ENCODE assay signal across 10 cellular contexts in the genomic region with DNA sequence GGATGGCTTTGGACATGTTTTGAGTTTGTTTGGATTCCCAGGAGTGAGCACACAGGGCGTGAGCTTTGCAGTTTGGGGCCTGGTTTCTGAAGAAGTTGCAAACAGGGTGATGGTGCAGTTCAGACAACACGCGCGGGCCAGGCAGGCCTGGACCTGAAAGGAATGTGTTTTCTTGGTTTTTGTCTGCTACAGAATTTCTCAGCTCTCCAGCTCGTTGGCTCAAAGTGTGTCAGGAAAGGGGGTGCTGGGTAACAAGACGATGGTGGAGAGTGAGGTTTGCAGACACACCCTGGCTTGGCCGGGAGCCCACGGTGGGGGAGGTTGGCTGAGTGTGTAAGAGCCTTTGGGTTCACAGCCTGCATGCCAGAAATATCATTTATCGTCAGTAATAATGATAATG.
DNase-seq lines count a peak whose midpoint lies in the region; ATAC-seq, FAIRE-seq and TF ChIP-seq lines count a peak whose summit lies in the region.
"Had no signal": no experiment of that assay in that cellular context is flagged by ENCODE, and none has a peak within 500 bp of the region (broad histone marks: within the 10 kb centered on the region; RNA-seq: fewer than 3 reads in every experiment).

No MANE protein-coding gene starts in this region.

- CTCF ChIA-PET in A549 (lab: Yijun Ruan, JAX) (interaction anchor here (1.0 to 1.9 kb wide), 5 partner anchors 11 to 249 kb away, joined by 3 to 10 read pairs (median 3); no protein-coding TSS in a partner anchor), IMR-90 (lab: Yijun Ruan, JAX) (interaction anchor here (1.1 kb wide), 1 partner anchor 8 kb away, joined by 3 read pairs; no protein-coding TSS in a partner anchor)

- H3K4ac ChIP-seq in IMR-90 (ENCODE audit: low read depth, low read length), result peak overlapping the region; percentile 58; the same call in 1 of the 2 replicates

- dilution Hi-C loops in IMR-90 (cut with HindIII; ENCODE audit: low sequenced_read_pairs, unreplicated experiment), result no loop called here

- 0 out of 2 replicates have a peak overlapping the region, but pooled peaks have one; percentile 37 for H3K14ac ChIP-seq in IMR-90 (replicated peaks; ENCODE audit: low read depth, low read length)

- H3K36me3 ChIP-seq in IMR-90 (ENCODE audit: control insufficient read depth, insufficient read depth, low read length), result 0 out of 2 replicates have a peak, but pooled peaks cover 2% of the 10 kb centered on the region

- peaks cover 58% of the 10 kb centered on the region for H4K20me1 ChIP-seq in IMR-90 (ENCODE audit: insufficient read depth, low read length)

- POLR2A ChIA-PET in A549 (lab: Yijun Ruan, JAX), result no interaction called here
- POLR2A ChIA-PET in IMR-90 (lab: Charles Lee; ENCODE audit: unreplicated experiment), result no interaction called here

- H3K4me3 ChIP-seq in A549 (no peak overlapping the region), IMR-90 (ENCODE audit: insufficient read depth, low read depth, low read length) (no peak overlapping the region)

- H2AK9ac ChIP-seq in IMR-90 (replicated peaks; ENCODE audit: low read depth, low read length, poor library complexity), result no peak overlapping the region

- H4K91ac ChIP-seq in IMR-90 (ENCODE audit: insufficient read depth, low read depth, low read length), result no peak overlapping the region; the same call in 1 of the 2 replicates

- H2AFZ ChIP-seq in IMR-90 (replicated peaks; ENCODE audit: low read length, poor library complexity), result no peak overlapping the region

- H3K27ac ChIP-seq in A549 (peak overlapping the region; percentile 61 to 79), IMR-90 (ENCODE audit: insufficient read depth, low read length) (peak overlapping the region; percentile 3; the same call in 1 of the 2 replicates)

- H3K18ac ChIP-seq in IMR-90 (ENCODE audit: low read depth, low read length), result peak overlapping the region; percentile 38; the same call in 1 of the 2 replicates

- H3K27me3 Mint-ChIP-seq in effector memory CD8-positive, alpha-beta T cell, result no peaks in the 10 kb centered on the region
- no peaks in the 10 kb centered on the region for H3K27me3 Mint-ChIP-seq in natural killer cell treated with Interleukin-12 subunit alpha and Interleukin-12 subunit beta and Interleukin-15 and Interleukin-18, amount 100 ng/mL, for 72 hours
- H3K27me3 Mint-ChIP-seq: activated naive CD8-positive, alpha-beta T cell had no signal

- peak overlapping the region; percentile 1 for H2BK5ac ChIP-seq in IMR-90 (ENCODE audit: low read depth, low read length, poor library complexity, severe bottlenecking)

- in situ Hi-C loops in IMR-90 (cut with MboI; ENCODE audit: low sequenced_read_pairs), result no loop called here

- peak overlapping the region; percentile 67 for H3K4me2 ChIP-seq in A549
- 0 out of 2 replicates have a peak overlapping the region, but pooled peaks have one; percentile 34 for H3K4me2 ChIP-seq in IMR-90 (ENCODE audit: low read depth, low read length)

- H3K9me3 ChIP-seq in A549 (no peaks in the 10 kb centered on the region), IMR-90 (ENCODE audit: control insufficient read depth, insufficient read depth, low read length) (no peaks in the 10 kb centered on the region)

- H2BK20ac ChIP-seq in IMR-90 (ENCODE audit: low read depth, low read length), result peak overlapping the region; percentile 4; the same call in 1 of the 2 replicates

- no peak overlapping the region for H2AK5ac ChIP-seq in IMR-90 (ENCODE audit: low read depth, low read length)

- ATAC-seq in A549 (peak in 1 of 2 experiments; percentile 13; a peak in 1 of 6 replicates), IMR-90 (ENCODE audit: low read depth) (peak; percentile 58), HG03571 (IDR thresholded peaks at IDR 0.05; ENCODE audit: unreplicated experiment) (no peak)
- peak; percentile 7 for ATAC-seq in effector memory CD8-positive, alpha-beta T cell (replicated peaks)
- ATAC-seq in natural killer cell treated with Interleukin-12 subunit alpha and Interleukin-12 subunit beta and Interleukin-15 and Interleukin-18, amount 100 ng/mL, for 72 hours, result no peak

- H3K4me1 ChIP-seq in A549 (peaks cover 100% of the 10 kb centered on the region), IMR-90 (ENCODE audit: control insufficient read depth, insufficient read depth, low read length) (peaks cover 14% of the 10 kb centered on the region)

- H3K27ac Mint-ChIP-seq in effector memory CD8-positive, alpha-beta T cell, result peak overlapping the region; percentile 97 to 100
- H3K27ac Mint-ChIP-seq in natural killer cell treated with Interleukin-12 subunit alpha and Interleukin-12 subunit beta and Interleukin-15 and Interleukin-18, amount 100 ng/mL, for 72 hours, result peak overlapping the region; percentile 59 to 87
- H3K27ac Mint-ChIP-seq: activated naive CD8-positive, alpha-beta T cell had no signal

- TF ChIP-seq CTCF in A549 (IDR thresholded peaks at IDR 0.05) (no peak), IMR-90 (conservative IDR thresholded peaks at IDR 0.05; ENCODE audit: low read depth, low read length) (no peak)

- H3K9me3 Mint-ChIP-seq in effector memory CD8-positive, alpha-beta T cell, result no peaks in the 10 kb centered on the region
- H3K9me3 Mint-ChIP-seq in natural killer cell treated with Interleukin-12 subunit alpha and Interleukin-12 subunit beta and Interleukin-15 and Interleukin-18, amount 100 ng/mL, for 72 hours, result no peaks in the 10 kb centered on the region

- no peak overlapping the region; the same call in 1 of the 2 replicates for H3K9ac ChIP-seq in IMR-90 (ENCODE audit: low read depth, low read length)

- H3K79me1 ChIP-seq in IMR-90 (ENCODE audit: low read depth in 1 of 2, low read length in 2 of 2), result peaks cover 35 to 78% of the 10 kb centered on the region in 2 experiments

- intact Hi-C loops in IMR-90 (cut with micrococcal nuclease), result no loop called here

- H3K36me3 Mint-ChIP-seq in effector memory CD8-positive, alpha-beta T cell (ENCODE audit: insufficient read depth), result peaks cover 33% of the 10 kb centered on the region
- H3K36me3 Mint-ChIP-seq in natural killer cell treated with Interleukin-12 subunit alpha and Interleukin-12 subunit beta and Interleukin-15 and Interleukin-18, amount 100 ng/mL, for 72 hours, result no peaks in the 10 kb centered on the region

- TF ChIP-seq RAD21 in A549 (conservative IDR thresholded peaks at IDR 0.05 in 1 of 2, IDR thresholded peaks at IDR 0.05 in 1 of 2), result no peak
- TF ChIP-seq RAD21 in IMR-90 (IDR thresholded peaks at IDR 0.05; ENCODE audit: low read length), result no peak

- peak overlapping the region; percentile 25; the same call in 1 of the 2 replicates for H3K23ac ChIP-seq in IMR-90 (ENCODE audit: low read depth, low read length)

- WGBS in A549 (ENCODE audit: missing lambda C conversion rate), result 35% methylated on average over 9 of the region's 9 CpGs
- WGBS in IMR-90 (ENCODE audit: extremely low coverage in 2 of 2, insufficient read length in 1 of 2), 2 experiments, result 100% methylated on average over 1 of the region's 9 CpGs; no CpG with 5 or more reads in 1 of the 2 experiments

- no peaks in the 10 kb centered on the region for H3K27me3 ChIP-seq in IMR-90 (ENCODE audit: control insufficient read depth, insufficient read depth, low read length)

- peaks cover 64 to 67% of the 10 kb centered on the region in 2 donors for H3K4me1 Mint-ChIP-seq in effector memory CD8-positive, alpha-beta T cell (ENCODE audit: low read depth in 2 of 2)
- H3K4me1 Mint-ChIP-seq in natural killer cell treated with Interleukin-12 subunit alpha and Interleukin-12 subunit beta and Interleukin-15 and Interleukin-18, amount 100 ng/mL, for 72 hours (ENCODE audit: low read depth in 2 of 2), result peaks cover 74 to 77% of the 10 kb centered on the region in 2 donors

- no peak for FAIRE-seq in A549 (lab: Jason Lieb, UNC)
- FAIRE-seq: RCC 7860 had no signal

- H4K5ac ChIP-seq in IMR-90 (ENCODE audit: low read depth, low read length), result no peak overlapping the region

- DNase-seq in A549 (ENCODE audit: low read depth in 1 of 2, low spot score in 1 of 2) (peak in 1 of 2 experiments; percentile 53), IMR-90 (peak; percentile 27), MV-4-11 (lab: John Stamatoyannopoulos, UW) (no peak), DMS53 (lab: John Stamatoyannopoulos, UW) (no peak), putamen (ENCODE audit: low spot score) (no peak)
- peak; percentile 46 to 55 (median 47) for DNase-seq in effector memory CD8-positive, alpha-beta T cell
- no peak for DNase-seq in natural killer cell treated with Interleukin-12 subunit alpha and Interleukin-12 subunit beta and Interleukin-15 and Interleukin-18, amount 100 ng/mL, for 72 hours (ENCODE audit: low spot score)

- no peak overlapping the region for H2BK120ac ChIP-seq in IMR-90 (ENCODE audit: low read depth, low read length)

- H3K9me1 ChIP-seq in IMR-90 (ENCODE audit: insufficient read depth, low read length), result peaks cover 12% of the 10 kb centered on the region; the same call in 1 of the 2 replicates

- no peak overlapping the region for H3K56ac ChIP-seq in IMR-90 (ENCODE audit: extremely low read depth, insufficient read depth, low read length)

- 0 out of 4 replicates have a peak overlapping the region, but pooled peaks of 1 of the 2 experiments have one; percentile 7 for H4K8ac ChIP-seq in IMR-90 (ENCODE audit: low read depth in 2 of 2, low read length in 2 of 2)

- BruUV-seq in IMR-90 (replicated peaks; lab: Mats Ljungman, UMichigan), result no TSS peak

- TF ChIP-seq POLR2A in A549 (IDR thresholded peaks at IDR 0.05; ENCODE audit: low read length), result no peak
- no peak for TF ChIP-seq POLR2A in IMR-90 (IDR thresholded peaks at IDR 0.05; ENCODE audit: low read depth, low read length)

- no peak for TF ChIP-seq EP300 in A549 (IDR thresholded peaks at IDR 0.05)

- H2BK15ac ChIP-seq in IMR-90 (ENCODE audit: low read depth, low read length), result peak overlapping the region; percentile 9; the same call in 1 of the 3 replicates

- H3K4me3 Mint-ChIP-seq in effector memory CD8-positive, alpha-beta T cell, result peak overlapping the region; percentile 66 to 76
- H3K4me3 Mint-ChIP-seq in natural killer cell treated with Interleukin-12 subunit alpha and Interleukin-12 subunit beta and Interleukin-15 and Interleukin-18, amount 100 ng/mL, for 72 hours, result peak overlapping the region; percentile 79
- H3K4me3 Mint-ChIP-seq: activated naive CD8-positive, alpha-beta T cell had no signal

TF ChIP-seq in A549, 52 proteins besides CTCF, POLR2A, EP300 and RAD21 (continues in another document):
- no peak for TF ChIP-seq E2F6 (IDR thresholded peaks at IDR 0.05; ENCODE audit: borderline replicate concordance, low read depth)

TF ChIP-seq in IMR-90, 13 proteins besides CTCF, POLR2A, EP300 and RAD21 (continues in another document):
- no peak for TF ChIP-seq SMC3 (IDR thresholded peaks at IDR 0.05; ENCODE audit: low read depth, low read length)
- TF ChIP-seq, protein P1, sequence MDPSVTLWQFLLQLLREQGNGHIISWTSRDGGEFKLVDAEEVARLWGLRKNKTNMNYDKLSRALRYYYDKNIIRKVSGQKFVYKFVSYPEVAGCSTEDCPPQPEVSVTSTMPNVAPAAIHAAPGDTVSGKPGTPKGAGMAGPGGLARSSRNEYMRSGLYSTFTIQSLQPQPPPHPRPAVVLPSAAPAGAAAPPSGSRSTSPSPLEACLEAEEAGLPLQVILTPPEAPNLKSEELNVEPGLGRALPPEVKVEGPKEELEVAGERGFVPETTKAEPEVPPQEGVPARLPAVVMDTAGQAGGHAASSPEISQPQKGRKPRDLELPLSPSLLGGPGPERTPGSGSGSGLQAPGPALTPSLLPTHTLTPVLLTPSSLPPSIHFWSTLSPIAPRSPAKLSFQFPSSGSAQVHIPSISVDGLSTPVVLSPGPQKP (IDR thresholded peaks at IDR 0.05; ENCODE audit: borderline replicate concordance, low read depth, low read length), result no peak

Comparison
In these comparisons a context has a peak if more than half of its experiments do, and no peak if none do; other contexts are left out.
1. ATAC-seq: peak in IMR-90 (single experiment) and effector memory CD8-positive, alpha-beta T cell (single experiment); none in natural killer cell treated with Interleukin-12 subunit alpha and Interleukin-12 subunit beta and Interleukin-15 and Interleukin-18, amount 100 ng/mL, for 72 hours (0 of 2) and HG03571 (single experiment).
2. DNase-seq: peak in IMR-90 (single experiment) and effector memory CD8-positive, alpha-beta T cell (3 of 3); none in natural killer cell treated with Interleukin-12 subunit alpha and Interleukin-12 subunit beta and Interleukin-15 and Interleukin-18, amount 100 ng/mL, for 72 hours (single experiment), MV-4-11 (single experiment), DMS53 (single experiment) and putamen (single experiment).